Comparison of ENCODE assay signal across 18 cellular contexts in genomic region chr17:33106525-33107162, GRCh38.
A peak's percentile ranks its signal among the peaks of the same experiment; 100 is the strongest.
DNase-seq lines count a peak whose midpoint lies in the region; FAIRE-seq and TF ChIP-seq lines count a peak whose summit lies in the region.
"Had no signal": no experiment of that assay in that cellular context is flagged by ENCODE, and none has a peak within 500 bp of the region (broad histone marks: within the 10 kb centered on the region; RNA-seq: fewer than 3 reads in every experiment).

No MANE protein-coding gene starts in this region.

- H2BK120ac ChIP-seq in H1 (replicated peaks; ENCODE audit: low read depth, low read length) (no peak overlapping the region), mesendoderm (ENCODE audit: low read depth, low read length) (no peak overlapping the region)

- FAIRE-seq in H1 (lab: Jason Lieb, UNC) = no peak
- FAIRE-seq: RCC 7860 had no signal

- POLR2A ChIA-PET in H1 (lab: Charles Lee; ENCODE audit: partially characterized antibody) = no interaction called here

- H3K9me3 ChIP-seq in GM23248 (ENCODE audit: low read depth) (no peaks in the 10 kb centered on the region), H1 (ENCODE audit: insufficient read depth in 2 of 2, low read depth in 1 of 2, low read length in 1 of 2) (no peaks in the 10 kb centered on the region)
- H3K9me3 ChIP-seq: BE2C, Caco-2, HAP-1 had no signal

- CTCF ChIA-PET in H1 (lab: Charles Lee; ENCODE audit: partially characterized antibody) = interaction anchor here (0.7 to 0.9 kb wide), 3 partner anchors 9 to 147 kb away, joined by 3 read pairs; no protein-coding TSS in a partner anchor

- H2AFZ ChIP-seq in GM23248 = no peak overlapping the region
- H2AFZ ChIP-seq in H1 (ENCODE audit: low read length) = no peak overlapping the region

- H3K4ac ChIP-seq in H1 (replicated peaks; ENCODE audit: insufficient read length, low read depth, low read length) (no peak overlapping the region), mesendoderm (ENCODE audit: low read depth, low read length) (no peak overlapping the region)

- no peaks in the 10 kb centered on the region for H3K36me3 ChIP-seq in GM23248 (ENCODE audit: low read depth)
- H3K36me3 ChIP-seq in H1 (ENCODE audit: control insufficient read depth in 2 of 4, insufficient read depth in 4 of 4, low read length in 3 of 4) = no peaks in the 10 kb centered on the region
- no peaks in the 10 kb centered on the region for H3K36me3 ChIP-seq in mesendoderm (ENCODE audit: control insufficient read depth, insufficient read depth, low read length)
- H3K36me3 ChIP-seq: BE2C, HAP-1 had no signal

- no peaks in the 10 kb centered on the region for H3K79me1 ChIP-seq in H1 (ENCODE audit: low read depth, low read length)
- no peaks in the 10 kb centered on the region for H3K79me1 ChIP-seq in mesendoderm (ENCODE audit: low read length)

- H3K4me1 ChIP-seq in GM23248 (ENCODE audit: insufficient read depth) = no peaks in the 10 kb centered on the region
- no peaks in the 10 kb centered on the region for H3K4me1 ChIP-seq in H1 (replicated peaks in 1 of 4; ENCODE audit: control insufficient read depth in 3 of 4, insufficient read depth in 4 of 4, low read length in 3 of 4)
- no peaks in the 10 kb centered on the region for H3K4me1 ChIP-seq in mesendoderm (ENCODE audit: control insufficient read depth, low read depth, low read length)
- H3K4me1 ChIP-seq: BE2C, Caco-2, HAP-1 had no signal

- no peak; a peak in 1 of 4 replicates for TF ChIP-seq RAD21 in H1 (IDR thresholded peaks at IDR 0.05 in 1 of 2, conservative IDR thresholded peaks at IDR 0.05 in 1 of 2; ENCODE audit: low read depth in 2 of 2, low read length in 2 of 2)

- H4K20me1 ChIP-seq in GM23248 (ENCODE audit: insufficient read depth) (no peaks in the 10 kb centered on the region), H1 (replicated peaks in 1 of 2; ENCODE audit: control insufficient read depth in 1 of 2, insufficient read depth in 2 of 2, low read length in 2 of 2) (no peaks in the 10 kb centered on the region)

- H4K91ac ChIP-seq in H1 (replicated peaks; ENCODE audit: insufficient read length, low read length) = no peak overlapping the region

- H3K79me2 ChIP-seq in GM23248 (ENCODE audit: insufficient read depth) (no peaks in the 10 kb centered on the region), H1 (ENCODE audit: control insufficient read depth in 1 of 2, insufficient read depth in 2 of 2, low read length in 2 of 2) (no peaks in the 10 kb centered on the region), mesendoderm (ENCODE audit: control insufficient read depth, insufficient read depth, low read length) (no peaks in the 10 kb centered on the region)

- H3K18ac ChIP-seq in H1 (ENCODE audit: extremely low read depth, low read length) (no peak overlapping the region), mesendoderm (ENCODE audit: low read length) (no peak overlapping the region)

- no peak overlapping the region for H2BK15ac ChIP-seq in H1 (ENCODE audit: low read length)
- no peak overlapping the region for H2BK15ac ChIP-seq in mesendoderm (replicated peaks; ENCODE audit: low read depth)

- no peaks in the 10 kb centered on the region for H3F3A ChIP-seq in GM23248 (ENCODE audit: insufficient read depth)

- in situ Hi-C loops in GM23248 (cut with MboI) = no loop called here

- H3K23me2 ChIP-seq in H1 (ENCODE audit: low read depth, low read length) = no peaks in the 10 kb centered on the region; the same call in 1 of the 2 replicates

- TF ChIP-seq EP300 in H1 (IDR thresholded peaks at IDR 0.05; ENCODE audit: borderline replicate concordance in 1 of 2, low read depth in 2 of 2, low read length in 2 of 2) = no peak

- H3K9ac ChIP-seq in GM23248 = no peak overlapping the region
- no peak overlapping the region for H3K9ac ChIP-seq in H1 (replicated peaks in 1 of 4; ENCODE audit: extremely low read depth in 1 of 4, low read depth in 3 of 4, low read length in 3 of 4)
- no peak overlapping the region for H3K9ac ChIP-seq in mesendoderm (ENCODE audit: low read length)

- H4K5ac ChIP-seq in H1 (ENCODE audit: insufficient read length, low read depth, low read length) (no peak overlapping the region), mesendoderm (ENCODE audit: low read length) (no peak overlapping the region)

- H3K9me2 ChIP-seq in GM23248 (ENCODE audit: insufficient read depth) = no peaks in the 10 kb centered on the region

- H2AK5ac ChIP-seq in H1 (ENCODE audit: low read depth, low read length) (no peak overlapping the region), mesendoderm (ENCODE audit: low read length) (no peak overlapping the region)

- H4K8ac ChIP-seq in H1 (ENCODE audit: extremely low read depth, insufficient read depth, low read length) = no peak overlapping the region
- H4K8ac ChIP-seq in mesendoderm (ENCODE audit: low read depth, low read length) = no peak overlapping the region

- no peak overlapping the region for H2BK20ac ChIP-seq in H1 (ENCODE audit: low read length)

- no peak overlapping the region for H3K56ac ChIP-seq in H1 (replicated peaks; ENCODE audit: insufficient read length, low read depth, low read length)
- no peak overlapping the region for H3K56ac ChIP-seq in mesendoderm (ENCODE audit: low read length)

- H3K4me3 ChIP-seq in GM23248 (no peak overlapping the region), H1 (ENCODE audit: extremely low read depth in 1 of 4, insufficient read depth in 2 of 4, low read depth in 3 of 4, low read length in 4 of 4) (no peak overlapping the region), mesendoderm (ENCODE audit: low read length) (no peak overlapping the region)
- H3K4me3 ChIP-seq: HAP-1 had no signal

- no peak overlapping the region for H3K4me2 ChIP-seq in GM23248 (ENCODE audit: unreplicated experiment)
- no peak overlapping the region for H3K4me2 ChIP-seq in H1 (ENCODE audit: insufficient read depth in 1 of 2, low read depth in 2 of 2, low read length in 2 of 2)
- no peak overlapping the region for H3K4me2 ChIP-seq in mesendoderm (ENCODE audit: low read length)

- TF ChIP-seq POLR2A in H1 (IDR thresholded peaks at IDR 0.05; ENCODE audit: control extremely low read depth in 1 of 2, low read depth in 2 of 2, low read length in 2 of 2) = no peak

- H3K14ac ChIP-seq in H1 (ENCODE audit: insufficient read length) = no peak overlapping the region

- no peak overlapping the region for H2BK12ac ChIP-seq in H1 (ENCODE audit: low read depth, low read length)

- H2BK5ac ChIP-seq in H1 (ENCODE audit: low read depth, low read length) (no peak overlapping the region), mesendoderm (ENCODE audit: low read length) (no peak overlapping the region)

- H3K27ac ChIP-seq in GM23248 (no peak overlapping the region), H1 (ENCODE audit: low read depth, low read length) (no peak overlapping the region), mesendoderm (ENCODE audit: low read depth, low read length) (no peak overlapping the region)

- DNase-seq in GM23248 (peak; percentile 5), H1 (ENCODE audit: low read depth in 1 of 2, low spot score in 2 of 2) (no peak), mesendoderm (peak; percentile 8), HT-29 (ENCODE audit: low spot score) (no peak), pons (ENCODE audit: low spot score) (no peak), germinal center (ENCODE audit: low spot score) (no peak)
- no peak for DNase-seq in activated T-cell treated with anti-CD3 and anti-CD28 coated beads, Interleukin-2, amount 50 U/mL, for 1 hour
- DNase-seq: BE2C; Caco-2; CD4-positive, alpha-beta T cell; NCI-H1105; NCI-H2081; NCI-H2171 treated with DMSO at 0.1 percent for 48 hours; NCI-H446; NCI-H526 treated with DMSO at 0.1 percent for 48 hours; NK-92 treated with Interleukin-12 subunit alpha and Interleukin-12 subunit beta, amount 100 ng/mL, for 24 hours had no signal

- 0 out of 4 replicates have a peak, but pooled peaks of 1 of the 3 experiments have one; percentile 8 for TF ChIP-seq CTCF in H1 (IDR thresholded peaks at IDR 0.05; ENCODE audit: control extremely low read depth in 1 of 3, insufficient read depth in 1 of 3, low read depth in 1 of 3, low read length in 3 of 3)

- H3K23ac ChIP-seq in H1 (ENCODE audit: insufficient read length) (no peak overlapping the region), mesendoderm (ENCODE audit: low read length) (no peak overlapping the region)

- H3K27me3 ChIP-seq in GM23248 (replicated peaks; ENCODE audit: insufficient read depth) (no peaks in the 10 kb centered on the region), H1 (replicated peaks in 1 of 4; ENCODE audit: control insufficient read depth in 3 of 4, extremely low read depth in 1 of 4, insufficient read depth in 3 of 4, low read length in 3 of 4) (no peaks in the 10 kb centered on the region), mesendoderm (ENCODE audit: insufficient read depth, low read length, poor library complexity) (no peaks in the 10 kb centered on the region)
- H3K27me3 ChIP-seq: BE2C had no signal

- WGBS in GM23248 (ENCODE audit: low coverage in 1 of 2, low lambda C conversion rate in 2 of 2, missing lambda C conversion rate in 2 of 2), 2 experiments = 26 to 27% methylated on average over 6 of the region's 6 CpGs
- 76% methylated on average over 6 of the region's 6 CpGs; no CpG with 5 or more reads in 1 of the 2 experiments for WGBS in H1 (ENCODE audit: extremely low coverage in 1 of 2, insufficient coverage in 1 of 2, insufficient read length in 1 of 2, insufficient replicate concordance in 2 of 2, low coverage in 1 of 2, low lambda C conversion rate in 2 of 2, missing lambda C conversion rate in 1 of 2), 2 experiments
- no CpG with 5 or more reads among the region's 6 CpGs for WGBS in mesendoderm (ENCODE audit: extremely low coverage, insufficient coverage, low lambda C conversion rate)

TF ChIP-seq in H1, 55 proteins besides CTCF, POLR2A, EP300 and RAD21:
- TF ChIP-seq, protein P1, sequence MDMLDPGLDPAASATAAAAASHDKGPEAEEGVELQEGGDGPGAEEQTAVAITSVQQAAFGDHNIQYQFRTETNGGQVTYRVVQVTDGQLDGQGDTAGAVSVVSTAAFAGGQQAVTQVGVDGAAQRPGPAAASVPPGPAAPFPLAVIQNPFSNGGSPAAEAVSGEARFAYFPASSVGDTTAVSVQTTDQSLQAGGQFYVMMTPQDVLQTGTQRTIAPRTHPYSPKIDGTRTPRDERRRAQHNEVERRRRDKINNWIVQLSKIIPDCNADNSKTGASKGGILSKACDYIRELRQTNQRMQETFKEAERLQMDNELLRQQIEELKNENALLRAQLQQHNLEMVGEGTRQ (IDR thresholded peaks at IDR 0.05; ENCODE audit: low read length) = peak; percentile 35; the same call in 1 of the 2 replicates
- no peak for TF ChIP-seq SIRT6 (IDR thresholded peaks at IDR 0.05; ENCODE audit: low read length)
- TF ChIP-seq CBX8 (IDR thresholded peaks at IDR 0.05; ENCODE audit: borderline replicate concordance, low read depth, low read length) = no peak

Comparison
In these comparisons a context has a peak if more than half of its experiments do, and no peak if none do; other contexts are left out.
1. DNase-seq: peak in GM23248 (single experiment) and mesendoderm (single experiment); none in H1 (0 of 2), HT-29 (single experiment), pons (single experiment), germinal center (single experiment) and activated T-cell treated with anti-CD3 and anti-CD28 coated beads, Interleukin-2, amount 50 U/mL, for 1 hour (single experiment).